In genomic region chr15:91706366-91707032, GRCh38 we compare ENCODE assay signal across 8 cellular contexts.
DNase-seq lines count a peak whose midpoint lies in the region; ATAC-seq and TF ChIP-seq lines count a peak whose summit lies in the region.

No MANE protein-coding gene starts in this region.

- H3K27ac ChIP-seq in C4-2B: no peak overlapping the region
- H3K27ac ChIP-seq in skeletal muscle tissue (ENCODE audit: low read depth, low read length): peak overlapping the region; percentile 60

- H3K27me3 ChIP-seq in skeletal muscle tissue (ENCODE audit: control insufficient read depth in 3 of 3, insufficient read depth in 3 of 3, low read length in 3 of 3): peaks cover 0 to 3% (median 0%) of the 10 kb centered on the region in 3 donors

- CTCF ChIA-PET in T-cell (lab: Charles Lee): interaction anchor here (0.5 to 2.6 kb wide), 33 partner anchors 9 to 680 kb away, joined by 3 to 22 read pairs (median 4); partner anchors contain the start of gene SLCO3A1 (in 1 of the 2)

- no peak overlapping the region for H3K9ac ChIP-seq in skeletal muscle tissue (ENCODE audit: low read depth in 1 of 3, low read length in 3 of 3)

- peak; percentile 54 to 85 (median 80) for DNase-seq in NCI-H1417 (lab: John Stamatoyannopoulos, UW)
- peak; percentile 54 to 84 (median 78) for DNase-seq in T-cell
- DNase-seq in amygdala (lab: John Stamatoyannopoulos, UW): peak in 54 of 56 donors; percentile 3 to 88 (median 51)
- peak; percentile 30 for DNase-seq in hepatic stellate cell (ENCODE audit: low spot score)

- peak; percentile 92 for TF ChIP-seq CTCF in C4-2B (conservative IDR thresholded peaks at IDR 0.05)

- peaks cover 1 to 5% of the 10 kb centered on the region in 2 donors for H3K27me3 Mint-ChIP-seq in T-cell

- peak; percentile 69 for ATAC-seq in GM21619 (IDR thresholded peaks at IDR 0.05; ENCODE audit: unreplicated experiment)
- ATAC-seq in T-cell (replicated peaks in 1 of 4): peak; percentile 90 to 100 (median 92)
- ATAC-seq in GM18517 (IDR thresholded peaks at IDR 0.05; ENCODE audit: unreplicated experiment): no peak

- POLR2A ChIA-PET in T-cell (lab: Charles Lee): interaction anchor here in 1 of 2 donors (0.7 kb wide), 1 partner anchor 14 kb away, joined by 4 read pairs; no protein-coding TSS in a partner anchor

- H3K27ac Mint-ChIP-seq in T-cell: peak overlapping the region; percentile 85 to 88

- H3K9me3 ChIP-seq in skeletal muscle tissue (ENCODE audit: control insufficient read depth in 3 of 3, low read length in 3 of 3): no peaks in the 10 kb centered on the region

- H3K36me3 Mint-ChIP-seq in T-cell: no peaks in the 10 kb centered on the region

- H3K4me3 Mint-ChIP-seq in T-cell: peak overlapping the region; percentile 21 to 50 (median 45)

- H3K9me3 Mint-ChIP-seq in T-cell: no peaks in the 10 kb centered on the region

- H3K4me3 ChIP-seq in skeletal muscle tissue (ENCODE audit: low read length in 3 of 3): no peak overlapping the region

- no peaks in the 10 kb centered on the region for H3K36me3 ChIP-seq in skeletal muscle tissue (ENCODE audit: control insufficient read depth in 3 of 3, insufficient read depth in 3 of 3, low read length in 3 of 3)

- H3K4me1 Mint-ChIP-seq in T-cell: peaks cover 14 to 24% (median 19%) of the 10 kb centered on the region in 3 donors

- peaks cover 0 to 3% (median 0%) of the 10 kb centered on the region in 3 donors for H3K4me1 ChIP-seq in skeletal muscle tissue (ENCODE audit: control insufficient read depth in 3 of 3, insufficient read depth in 3 of 3, low read length in 3 of 3)

Comparison
In these comparisons a context has a peak if more than half of its experiments do, and no peak if none do; other contexts are left out.
1. DNase-seq: peak in every context shown above with its lines; median percentile 80 in NCI-H1417; 78 in T-cell; 51 in amygdala; 30 in hepatic stellate cell.